16 cellular contexts compared by ENCODE assay signal in genomic region chr22:19991395-19991644, GRCh38. TPM values are rescaled to one million over a fixed set of nuclear protein-coding genes. Genes with fewer than 3 reads are reported as not detected.
DNase-seq lines count a peak whose midpoint lies in the region; ATAC-seq, FAIRE-seq and TF ChIP-seq lines count a peak whose summit lies in the region.
"Had no signal": no experiment of that assay in that cellular context is flagged by ENCODE, and none has a peak within 500 bp of the region (broad histone marks: within the 10 kb centered on the region; RNA-seq: fewer than 3 reads in every experiment).

No MANE protein-coding gene starts in this region.

- H3K56ac ChIP-seq in IMR-90 (ENCODE audit: extremely low read depth, insufficient read depth, low read length), result no peak overlapping the region

- no peak overlapping the region for H2AK5ac ChIP-seq in IMR-90 (ENCODE audit: low read depth, low read length)

- H3K14ac ChIP-seq in IMR-90 (replicated peaks; ENCODE audit: low read depth, low read length), result no peak overlapping the region

- H3K4ac ChIP-seq in IMR-90 (ENCODE audit: low read depth, low read length), result no peak overlapping the region

- H4K20me1 ChIP-seq in IMR-90 (ENCODE audit: insufficient read depth, low read length), result peaks cover 2% of the 10 kb centered on the region; the same call in 1 of the 2 replicates

- ATAC-seq in IMR-90 (ENCODE audit: low read depth) (peak; percentile 3; the same call in 1 of the 2 replicates), GM21447 (IDR thresholded peaks at IDR 0.05; ENCODE audit: unreplicated experiment) (no peak)
- ATAC-seq: Panc1 had no signal

- no peak for TF ChIP-seq RAD21 in IMR-90 (IDR thresholded peaks at IDR 0.05; ENCODE audit: low read length)

- POLR2A ChIA-PET in IMR-90 (lab: Charles Lee; ENCODE audit: unreplicated experiment), result no interaction called here

- H4K5ac ChIP-seq in IMR-90 (ENCODE audit: low read depth, low read length), result no peak overlapping the region

- H2AFZ ChIP-seq in IMR-90 (replicated peaks; ENCODE audit: low read length, poor library complexity), result peak overlapping the region; percentile 16

- no peak for TF ChIP-seq CTCF in IMR-90 (conservative IDR thresholded peaks at IDR 0.05; ENCODE audit: low read depth, low read length)
- no peak for TF ChIP-seq CTCF in astrocyte of the spinal cord (IDR thresholded peaks at IDR 0.05; ENCODE audit: low read depth, low read length)
- TF ChIP-seq CTCF in kidney (IDR thresholded peaks at IDR 0.05; ENCODE audit: borderline replicate concordance, extremely low read depth, insufficient read depth), result no peak

- in situ Hi-C loops in IMR-90 (cut with MboI; ENCODE audit: low sequenced_read_pairs), result no loop called here
- in situ Hi-C loops in astrocyte of the spinal cord (cut with HindIII; ENCODE audit: low sequenced_read_pairs), result no loop called here

- H3K4me2 ChIP-seq in IMR-90 (ENCODE audit: low read depth, low read length), result no peak overlapping the region
- H3K4me2 ChIP-seq: KMS-11 had no signal

- no peak overlapping the region for H2BK20ac ChIP-seq in IMR-90 (ENCODE audit: low read depth, low read length)

- H3K4me1 ChIP-seq in IMR-90 (ENCODE audit: control insufficient read depth, insufficient read depth, low read length), result peaks cover 16% of the 10 kb centered on the region
- peaks cover 0 to 11% of the 10 kb centered on the region in 2 donors for H3K4me1 ChIP-seq in kidney (ENCODE audit: control insufficient read depth in 1 of 2, insufficient read depth in 1 of 2, low read depth in 1 of 2, low read length in 2 of 2)

- intact Hi-C loops in IMR-90 (cut with micrococcal nuclease), result no loop called here
- intact Hi-C loops in kidney (cut with DNase I), result no loop called here

- no peak overlapping the region for H3K4me3 ChIP-seq in IMR-90 (ENCODE audit: insufficient read depth, low read depth, low read length)
- H3K4me3 ChIP-seq in astrocyte of the spinal cord (ENCODE audit: low read depth, low read length), result no peak overlapping the region
- no peak overlapping the region for H3K4me3 ChIP-seq in kidney (ENCODE audit: low read length in 2 of 2)

- H2BK5ac ChIP-seq in IMR-90 (ENCODE audit: low read depth, low read length, poor library complexity, severe bottlenecking), result no peak overlapping the region

- H3K18ac ChIP-seq in IMR-90 (ENCODE audit: low read depth, low read length), result no peak overlapping the region

- H2BK15ac ChIP-seq in IMR-90 (ENCODE audit: low read depth, low read length), result no peak overlapping the region

- no peak overlapping the region for H4K91ac ChIP-seq in IMR-90 (ENCODE audit: insufficient read depth, low read depth, low read length)

- H2AK9ac ChIP-seq in IMR-90 (replicated peaks; ENCODE audit: low read depth, low read length, poor library complexity), result no peak overlapping the region

- no peaks in the 10 kb centered on the region for H3K36me3 ChIP-seq in IMR-90 (ENCODE audit: control insufficient read depth, insufficient read depth, low read length)
- H3K36me3 ChIP-seq in kidney (ENCODE audit: control insufficient read depth in 1 of 2, insufficient read depth in 2 of 2, low read length in 2 of 2), result no peaks in the 10 kb centered on the region

- CTCF ChIA-PET in IMR-90 (lab: Yijun Ruan, JAX), result interaction anchor here (1.1 kb wide), 1 partner anchor 31 kb away, joined by 3 read pairs; no protein-coding TSS in a partner anchor

- BruUV-seq in IMR-90 (replicated peaks; lab: Mats Ljungman, UMichigan), result no TSS peak

- no peaks in the 10 kb centered on the region for H3K27me3 ChIP-seq in IMR-90 (ENCODE audit: control insufficient read depth, insufficient read depth, low read length)

- H4K8ac ChIP-seq in IMR-90 (ENCODE audit: low read depth in 2 of 2, low read length in 2 of 2), result no peak overlapping the region

- H3K9me1 ChIP-seq in IMR-90 (ENCODE audit: insufficient read depth, low read length), result 0 out of 2 replicates have a peak, but pooled peaks cover 7% of the 10 kb centered on the region

- FAIRE-seq in kidney (lab: Jason Lieb, UNC), result no peak
- FAIRE-seq: H1 had no signal

- H3K79me1 ChIP-seq in IMR-90 (ENCODE audit: low read depth in 1 of 2, low read length in 2 of 2), result peaks cover 0 to 3% of the 10 kb centered on the region in 2 experiments; a peak in 1 of 4 replicates

- H3K9me3 ChIP-seq in IMR-90 (ENCODE audit: control insufficient read depth, insufficient read depth, low read length) (no peaks in the 10 kb centered on the region), kidney (ENCODE audit: control insufficient read depth in 1 of 2, low read length in 2 of 2) (no peaks in the 10 kb centered on the region)

- H2BK120ac ChIP-seq in IMR-90 (ENCODE audit: low read depth, low read length), result no peak overlapping the region

- no peak overlapping the region for H3K27ac ChIP-seq in IMR-90 (ENCODE audit: insufficient read depth, low read length)
- H3K27ac ChIP-seq in kidney (ENCODE audit: low read depth in 2 of 2, low read length in 2 of 2), result no peak overlapping the region
- peak overlapping the region; percentile 36 for H3K27ac ChIP-seq in temporal lobe (ENCODE audit: low read depth, low read length)
- H3K27ac ChIP-seq: KMS-11 had no signal

- dilution Hi-C loops in IMR-90 (cut with HindIII; ENCODE audit: low sequenced_read_pairs, unreplicated experiment), result no loop called here

- no peak overlapping the region for H3K23ac ChIP-seq in IMR-90 (ENCODE audit: low read depth, low read length)

- H3K9ac ChIP-seq in IMR-90 (ENCODE audit: low read depth, low read length) (no peak overlapping the region), kidney (ENCODE audit: low read length in 2 of 2) (no peak overlapping the region)
- H3K9ac ChIP-seq: KMS-11 had no signal

- DNase-seq in IMR-90, result no peak
- peak; percentile 12 for DNase-seq in astrocyte of the spinal cord (ENCODE audit: low read depth, low spot score)
- DNase-seq in kidney, result peak; percentile 70
- DNase-seq in stimulated activated naive CD4-positive, alpha-beta T cell treated with Interleukin-2 at 50 U/mL for 16 hours (lab: John Stamatoyannopoulos, UW), result no peak
- DNase-seq in SKM-1 (lab: John Stamatoyannopoulos, UW; ENCODE audit: unreplicated experiment), result no peak
- DNase-seq in NCI-H1417 (lab: John Stamatoyannopoulos, UW), result no peak
- DNase-seq: DMS 273 treated with DMSO at 0.1 percent for 48 hours, NCI-H1092, NCI-H187 treated with DMSO at 0.1 percent for 48 hours, NCI-H2171 treated with DMSO at 0.1 percent for 48 hours, NCI-H82 had no signal

- no peak for TF ChIP-seq POLR2A in IMR-90 (IDR thresholded peaks at IDR 0.05; ENCODE audit: low read depth, low read length)

TF ChIP-seq in IMR-90, 13 proteins besides CTCF, POLR2A, EP300 and RAD21:
- no peak for TF ChIP-seq RCOR1 (IDR thresholded peaks at IDR 0.05; ENCODE audit: insufficient replicate concordance, low read length)
- TF ChIP-seq BHLHE40 (IDR thresholded peaks at IDR 0.05; ENCODE audit: low read depth, low read length), result no peak
- TF ChIP-seq MXI1 (IDR thresholded peaks at IDR 0.05; ENCODE audit: borderline replicate concordance, low read depth, low read length), result no peak
- TF ChIP-seq FOS (IDR thresholded peaks at IDR 0.05; ENCODE audit: low read depth, low read length), result no peak

RNA-seq across cellular contexts. Expression of gene ARVCF, which starts 25.3 kb away (rescaled TPM):
- 8.6 and 12.2 TPM in 2 replicates for total RNA-seq in IMR-90 (2012; rRNA removed)
- 14.1 and 18.1 TPM in 2 replicates for polyA plus RNA-seq in IMR-90 (2012; rRNA removed)
- 8.9 and 14.7 TPM in 2 replicates for polyA plus RNA-seq in IMR-90 (2012; cell fraction: cytosol; rRNA removed)
- 46.1 and 149 TPM in 2 replicates for polyA plus RNA-seq in IMR-90 (2012; cell fraction: nucleus; rRNA removed; ENCODE audit: low replicate concordance)
- total RNA-seq in kidney, result 21.9 TPM
- polyA plus RNA-seq in kidney (ENCODE audit: insufficient read depth, low read depth, low replicate concordance), result 16.0 TPM
- total RNA-seq in temporal lobe, result 48.9 TPM

RNA-seq across cellular contexts. Expression of gene TANGO2, which starts 29.6 kb away (rescaled TPM):
- 60.5 and 75.1 TPM in 2 replicates for total RNA-seq in IMR-90 (2012; rRNA removed)
- 43.2 and 45.1 TPM in 2 replicates for polyA plus RNA-seq in IMR-90 (2012; rRNA removed)
- 33.0 and 52.8 TPM in 2 replicates for polyA plus RNA-seq in IMR-90 (2012; cell fraction: cytosol; rRNA removed)
- polyA plus RNA-seq in IMR-90 (2012; cell fraction: nucleus; rRNA removed; ENCODE audit: low replicate concordance), result 45.9 and 91.8 TPM in 2 replicates
- 27.7 TPM for total RNA-seq in kidney
- 37.3 TPM for polyA plus RNA-seq in kidney (ENCODE audit: insufficient read depth, low read depth, low replicate concordance)
- total RNA-seq in temporal lobe, result 8.1 TPM

RNA-seq across cellular contexts. Expression of gene TXNRD2, which starts 49.7 kb away (rescaled TPM):
- total RNA-seq in IMR-90 (2012; rRNA removed) (14.7 and 15.6 TPM in 2 replicates), kidney (28.6 TPM), temporal lobe (11.6 TPM)
- polyA plus RNA-seq in IMR-90 (2012; rRNA removed) (25.7 and 28.4 TPM in 2 replicates), kidney (ENCODE audit: insufficient read depth, low read depth, low replicate concordance) (50.6 TPM)
- polyA plus RNA-seq in IMR-90 (2012; cell fraction: cytosol; rRNA removed), result 29.7 and 38.9 TPM in 2 replicates
- 47.3 and 92.8 TPM in 2 replicates for polyA plus RNA-seq in IMR-90 (2012; cell fraction: nucleus; rRNA removed; ENCODE audit: low replicate concordance)

RNA-seq across cellular contexts. Expression of gene COMT, which starts 49.7 kb away (rescaled TPM):
- total RNA-seq in IMR-90 (2012; rRNA removed), result 175 and 202 TPM in 2 replicates
- polyA plus RNA-seq in IMR-90 (2012; rRNA removed), result 296 and 347 TPM in 2 replicates
- 473 and 691 TPM in 2 replicates for polyA plus RNA-seq in IMR-90 (2012; cell fraction: cytosol; rRNA removed)
- 159 and 329 TPM in 2 replicates for polyA plus RNA-seq in IMR-90 (2012; cell fraction: nucleus; rRNA removed; ENCODE audit: low replicate concordance)
- 118 TPM for total RNA-seq in kidney
- 244 TPM for polyA plus RNA-seq in kidney (ENCODE audit: insufficient read depth, low read depth, low replicate concordance)
- total RNA-seq in temporal lobe, result 42.8 TPM

Comparison
In these comparisons a context has a peak if more than half of its experiments do, and no peak if none do; other contexts are left out.
1. DNase-seq: peak in astrocyte of the spinal cord (single experiment) and kidney (single experiment); none in IMR-90 (single experiment), stimulated activated naive CD4-positive, alpha-beta T cell treated with Interleukin-2 at 50 U/mL for 16 hours (single experiment), SKM-1 (single experiment) and NCI-H1417 (0 of 3).